34 cellular contexts compared by ENCODE assay signal in the genomic region with DNA sequence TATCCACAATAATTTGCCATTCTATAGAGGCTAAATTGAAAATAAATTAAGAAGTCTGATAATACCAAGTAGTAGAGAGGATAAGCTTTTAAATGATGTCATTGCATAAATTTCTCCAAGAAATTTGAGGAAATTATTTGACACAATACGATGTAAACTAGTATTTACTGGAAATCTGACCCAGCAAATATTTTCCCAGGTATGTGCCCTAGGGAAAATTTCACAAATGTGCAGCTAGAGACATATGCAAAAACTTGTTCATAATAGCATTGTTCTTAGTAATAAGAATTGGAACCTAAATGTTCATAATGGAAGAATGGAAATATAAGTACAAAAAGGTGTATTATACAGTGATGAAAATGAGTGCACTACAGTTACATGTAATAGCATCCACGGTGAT.
"Had no signal": no experiment of that assay in that cellular context is flagged by ENCODE, and none has a peak within 500 bp of the region (broad histone marks: within the 10 kb centered on the region; RNA-seq: fewer than 3 reads in every experiment).

No MANE protein-coding gene starts in this region.

- DNase-seq: Karpas-422, Kasumi-1, MG63, MM.1S, MV-4-11, NCI-H1048, NCI-H1092, NCI-H1092 treated with DMSO at 0.1 percent for 48 hours, NCI-H1105, NCI-H1105 treated with DMSO at 0.1 percent for 48 hours, NCI-H1417, NCI-H1417 treated with DMSO at 0.1 percent for 48 hours, NCI-H1436, NCI-H1436 treated with DMSO at 0.1 percent for 48 hours, NCI-H146, NCI-H1694, NCI-H1694 treated with DMSO at 0.1 percent for 48 hours, NCI-H187, NCI-H187 treated with DMSO at 0.1 percent for 48 hours, NCI-H1930, NCI-H2029, NCI-H2029 treated with DMSO at 0.1 percent for 48 hours, NCI-H2081, NCI-H2081 treated with DMSO at 0.1 percent for 48 hours, NCI-H2107, NCI-H2171, NCI-H2171 treated with DMSO at 0.1 percent for 48 hours, NCI-H2227 treated with DMSO at 0.1 percent for 48 hours, NCI-H226, NCI-H345, NCI-H446, NCI-H446 treated with DMSO at 0.1 percent for 48 hours, NCI-H510A, NCI-H510A treated with DMSO at 0.1 percent for 48 hours had no signal

- H3K9me3 ChIP-seq: MG63 had no signal

- H3K27me3 ChIP-seq: MG63 had no signal

- H3K36me3 ChIP-seq: MG63 had no signal

- H3K4me3 ChIP-seq: MG63 had no signal
